ENCODE assay signal across 15 cellular contexts in the genomic region with DNA sequence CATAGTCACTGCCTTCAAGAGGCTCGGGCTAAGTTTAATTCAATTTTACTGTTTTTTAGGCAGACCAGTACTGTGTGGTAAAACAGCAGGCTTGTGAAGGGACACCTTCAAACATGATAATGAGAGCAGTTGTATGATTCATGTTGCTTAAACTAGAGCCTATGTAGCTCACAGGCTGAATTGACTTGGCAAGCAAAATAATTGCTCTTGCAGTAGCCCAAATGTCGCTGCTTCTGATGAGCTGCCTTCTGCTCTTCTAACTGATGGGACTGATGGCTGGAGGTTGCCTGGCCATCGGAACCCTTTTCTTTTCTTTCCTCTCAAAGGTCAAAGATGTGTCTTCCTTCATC.
DNase-seq lines count a peak whose midpoint lies in the region; ATAC-seq and TF ChIP-seq lines count a peak whose summit lies in the region.
"Had no signal": no experiment of that assay in that cellular context is flagged by ENCODE, and none has a peak within 500 bp of the region (broad histone marks: within the 10 kb centered on the region; RNA-seq: fewer than 3 reads in every experiment).

No MANE protein-coding gene starts in this region.

- H3K4me3 Mint-ChIP-seq in brain, result peak overlapping the region in 1 of 5 experiments; percentile 32

- peak overlapping the region in 4 of 5 experiments; percentile 24 to 65 (median 59) for H3K27ac Mint-ChIP-seq in brain

- intact Hi-C loops in heart right ventricle (cut with DNase I), result loop anchor here in 1 of 10 donors (5.0 kb wide), 2 partner anchors 43 to 132 kb away; no protein-coding TSS in a partner anchor
- intact Hi-C loops in Right ventricle myocardium superior (cut with DNase I), result no loop called here

- WGBS in heart right ventricle, 2 donors, result 52 to 58% methylated on average over 3 of the region's 3 CpGs
- 63 to 79% methylated on average over 3 of the region's 3 CpGs for WGBS in gastroesophageal sphincter (ENCODE audit: low coverage in 1 of 2), 2 donors

- peak in 5 of 8 donors; percentile 23 to 68 (median 58) for ATAC-seq in heart right ventricle
- no peak for ATAC-seq in Right ventricle myocardium superior (ENCODE audit: poor library complexity)
- ATAC-seq in stimulated activated naive CD8-positive, alpha-beta T cell treated with anti-CD3 and anti-CD28 coated beads, Interleukin-15, Interleukin-2, amounts not matched to agents 100 U/mL and 50 U/mL, for 24 hours, result peak; percentile 78
- no peak for ATAC-seq in gastroesophageal sphincter
- ATAC-seq: left colon had no signal

- H3K27me3 ChIP-seq in heart right ventricle (no peaks in the 10 kb centered on the region), gastroesophageal sphincter (no peaks in the 10 kb centered on the region)
- H3K27me3 ChIP-seq: BLaER1 had no signal

- no peaks in the 10 kb centered on the region for H3K36me3 Mint-ChIP-seq in brain

- H3K27ac ChIP-seq in heart right ventricle, result peak overlapping the region in 2 of 10 donors; percentile 4 to 57
- no peak overlapping the region for H3K27ac ChIP-seq in gastroesophageal sphincter
- H3K27ac ChIP-seq: BLaER1, epithelial cell of prostate had no signal

- H3K9me3 ChIP-seq in heart right ventricle (no peaks in the 10 kb centered on the region), gastroesophageal sphincter (no peaks in the 10 kb centered on the region)
- H3K9me3 ChIP-seq: BLaER1 had no signal

- no peaks in the 10 kb centered on the region for H3K27me3 Mint-ChIP-seq in brain

- no peak for TF ChIP-seq POLR2A in gastroesophageal sphincter (IDR thresholded peaks at IDR 0.05)

- no peaks in the 10 kb centered on the region for H3K9me3 Mint-ChIP-seq in brain

- H3K36me3 ChIP-seq in heart right ventricle (no peaks in the 10 kb centered on the region), gastroesophageal sphincter (no peaks in the 10 kb centered on the region)
- H3K36me3 ChIP-seq: BLaER1 had no signal

- TF ChIP-seq CTCF in heart right ventricle (IDR thresholded peaks at IDR 0.05), result no peak
- TF ChIP-seq CTCF in brain (conservative IDR thresholded peaks at IDR 0.05), result no peak
- TF ChIP-seq CTCF in gastroesophageal sphincter (IDR thresholded peaks at IDR 0.05), result no peak

- no peak overlapping the region for H3K4me3 ChIP-seq in heart right ventricle
- no peak overlapping the region for H3K4me3 ChIP-seq in gastroesophageal sphincter
- H3K4me3 ChIP-seq: BLaER1 had no signal

- TF ChIP-seq EP300 in gastroesophageal sphincter (IDR thresholded peaks at IDR 0.05), result no peak

- H3K4me1 ChIP-seq in heart right ventricle (peaks cover 0 to 58% (median 32%) of the 10 kb centered on the region in 9 donors), gastroesophageal sphincter (peaks cover 5 to 33% (median 8%) of the 10 kb centered on the region in 3 donors)

- peaks cover 63% of the 10 kb centered on the region for H3K4me1 Mint-ChIP-seq in brain

- DNase-seq in heart right ventricle (no peak), Right ventricle myocardium superior (no peak), NCI-H446 treated with DMSO at 0.1 percent for 48 hours (lab: John Stamatoyannopoulos, UW) (peak; percentile 97), NOMO-1 treated with DMSO at 0.1 percent for 48 hours (lab: John Stamatoyannopoulos, UW; ENCODE audit: unreplicated experiment) (no peak), NCI-H2081 treated with DMSO at 0.1 percent for 48 hours (lab: John Stamatoyannopoulos, UW) (no peak)
- no peak for DNase-seq in stimulated activated naive CD8-positive, alpha-beta T cell treated with anti-CD3 and anti-CD28 coated beads, Interleukin-15, Interleukin-2, amounts not matched to agents 100 U/mL and 50 U/mL, for 24 hours
- DNase-seq: activated effector memory CD4-positive, alpha-beta T cell treated with Interleukin-2 at 50 U/mL for 16 hours; head of caudate nucleus; left colon; NCI-H1417 treated with DMSO at 0.1 percent for 48 hours; stimulated activated CD4-positive, alpha-beta T cell treated with anti-CD3 and anti-CD28 coated beads, Interleukin-4, amount 100 ng/mL, for 1 hour had no signal

Comparison
In these comparisons a context has a peak if more than half of its experiments do, and no peak if none do; other contexts are left out.
1. ATAC-seq: peak in heart right ventricle (5 of 8) and stimulated activated naive CD8-positive, alpha-beta T cell treated with anti-CD3 and anti-CD28 coated beads, Interleukin-15, Interleukin-2, amounts not matched to agents 100 U/mL and 50 U/mL, for 24 hours (single experiment); none in Right ventricle myocardium superior (single experiment) and gastroesophageal sphincter (single experiment).